ENCODE assay signal across 13 cellular contexts in genomic region chr7:73768661-73769480, GRCh38. TPM values are rescaled to one million over a fixed set of nuclear protein-coding genes. Genes with fewer than 3 reads are reported as not detected.
DNase-seq lines count a peak whose midpoint lies in the region; ATAC-seq, FAIRE-seq and TF ChIP-seq lines count a peak whose summit lies in the region.
"Had no signal": no experiment of that assay in that cellular context is flagged by ENCODE, and none has a peak within 500 bp of the region (broad histone marks: within the 10 kb centered on the region; RNA-seq: fewer than 3 reads in every experiment).

No MANE protein-coding gene starts in this region.

- TF ChIP-seq CTCF in Calu3 (IDR thresholded peaks at IDR 0.05; ENCODE audit: unreplicated experiment) (no peak), HCT116 (IDR thresholded peaks at IDR 0.05 in 2 of 3, conservative IDR thresholded peaks at IDR 0.05 in 1 of 3; ENCODE audit: borderline replicate concordance in 1 of 3, insufficient read depth in 1 of 3, low read depth in 2 of 3, low read length in 2 of 3) (no peak), H1 (IDR thresholded peaks at IDR 0.05; ENCODE audit: control extremely low read depth in 1 of 3, insufficient read depth in 1 of 3, low read depth in 1 of 3, low read length in 3 of 3) (no peak), osteoblast (IDR thresholded peaks at IDR 0.05; ENCODE audit: extremely low read depth, low read depth, low read length) (no peak)

- BruUV-seq in Calu3 (replicated peaks; lab: Mats Ljungman, UMichigan), result no TSS peak
- BruUV-seq in HCT116 (replicated peaks; lab: Mats Ljungman, UMichigan), result no TSS peak

- H3K14ac ChIP-seq in H1 (ENCODE audit: insufficient read length), result no peak overlapping the region

- DNase-seq in Calu3 (peak; percentile 9), HCT116 (ENCODE audit: low read depth, low spot score) (no peak), H1 (ENCODE audit: low read depth in 1 of 2, low spot score in 2 of 2) (no peak), osteoblast (ENCODE audit: insufficient read length, low spot score, missing footprints) (peak; percentile 71), iPS-NIHi7 (ENCODE audit: extremely low spot score) (no peak), GM12892 (ENCODE audit: insufficient read length) (no peak)
- no peak for DNase-seq in activated CD4-positive, alpha-beta T cell treated with anti-CD3 and anti-CD28 coated beads for 1 hour
- DNase-seq: activated CD4-positive, CD25-positive, alpha-beta regulatory T cell; activated T-cell treated with anti-CD3 and anti-CD28 coated beads, Interleukin-2, amount 50 U/mL, for 1 hour; left ventricle myocardium superior; MV-4-11 had no signal

- intact Hi-C loops in Calu3 (cut with micrococcal nuclease; ENCODE audit: unreplicated experiment), result no loop called here
- intact Hi-C loops in HCT116 (cut with micrococcal nuclease), result no loop called here

- H3K23ac ChIP-seq in H1 (ENCODE audit: insufficient read length), result no peak overlapping the region

- H2BK20ac ChIP-seq in H1 (ENCODE audit: low read length), result 0 out of 2 replicates have a peak overlapping the region, but pooled peaks have one; percentile 13

- H3K36me3 ChIP-seq in HCT116 (ENCODE audit: control insufficient read depth in 1 of 2, insufficient read depth in 2 of 2, low read length in 2 of 2) (no peaks in the 10 kb centered on the region), H1 (ENCODE audit: control insufficient read depth in 2 of 4, insufficient read depth in 4 of 4, low read length in 3 of 4) (0 out of 8 replicates have a peak, but pooled peaks cover 0 to 2% (median 0%) of the 10 kb centered on the region in 4 experiments), osteoblast (ENCODE audit: insufficient read depth, low read length) (no peaks in the 10 kb centered on the region)

- H3K79me2 ChIP-seq in HCT116 (ENCODE audit: insufficient read depth, low read length) (no peaks in the 10 kb centered on the region), H1 (ENCODE audit: control insufficient read depth in 1 of 2, insufficient read depth in 2 of 2, low read length in 2 of 2) (no peaks in the 10 kb centered on the region), osteoblast (ENCODE audit: insufficient read depth, low read length) (no peaks in the 10 kb centered on the region)

- H2BK5ac ChIP-seq in H1 (ENCODE audit: low read depth, low read length), result no peak overlapping the region

- peak overlapping the region; percentile 38 for H3K4ac ChIP-seq in H1 (replicated peaks; ENCODE audit: insufficient read length, low read depth, low read length)

- H3K9me3 Mint-ChIP-seq in Calu3 (ENCODE audit: low read depth, unreplicated experiment), result no peaks in the 10 kb centered on the region

- H3K4me1 Mint-ChIP-seq in Calu3 (ENCODE audit: low read depth, unreplicated experiment), result peaks cover 17% of the 10 kb centered on the region

- peak overlapping the region; percentile 88 for H3K4me3 Mint-ChIP-seq in Calu3 (ENCODE audit: low read depth, unreplicated experiment)

- H3K4me2 ChIP-seq in HCT116 (ENCODE audit: low read length) (peak overlapping the region; percentile 95), H1 (ENCODE audit: insufficient read depth in 1 of 2, low read depth in 2 of 2, low read length in 2 of 2) (peak overlapping the region; percentile 58 to 90), osteoblast (ENCODE audit: insufficient read depth, low read length) (peak overlapping the region; percentile 68)

- 0 out of 2 replicates have a peak overlapping the region, but pooled peaks have one; percentile 56 for H2AK5ac ChIP-seq in H1 (ENCODE audit: low read depth, low read length)

- TF ChIP-seq EP300 in H1 (IDR thresholded peaks at IDR 0.05; ENCODE audit: borderline replicate concordance in 1 of 2, low read depth in 2 of 2, low read length in 2 of 2), result no peak

- RAD21 ChIA-PET in HCT116 (lab: Charles Lee; ENCODE audit: low non-redundant PET in 1 of 2, low total read pairs in 2 of 2, uncharacterized antibody in 2 of 2, unreplicated experiment in 2 of 2), result no interaction called here

- H3K23me2 ChIP-seq in H1 (ENCODE audit: low read depth, low read length), result peaks cover 9% of the 10 kb centered on the region; the same call in 1 of the 2 replicates

- H3K79me1 ChIP-seq in H1 (ENCODE audit: low read depth, low read length), result no peaks in the 10 kb centered on the region; the same call in none of the 2 replicates

- POLR2A ChIA-PET in HCT116 (lab: Charles Lee), result no interaction called here
- POLR2A ChIA-PET in H1 (lab: Charles Lee; ENCODE audit: partially characterized antibody), result interaction anchor here (2.4 to 3.7 kb wide), 2 partner anchors 18 to 28 kb away, joined by 7 to 47 read pairs; partner anchors contain the start of gene ABHD11

- no peak for FAIRE-seq in H1 (lab: Jason Lieb, UNC)
- FAIRE-seq in GM12892 (lab: Jason Lieb, UNC), result no peak

- peaks cover 37% of the 10 kb centered on the region for H3K36me3 Mint-ChIP-seq in Calu3 (ENCODE audit: insufficient read depth, unreplicated experiment)
- H3K36me3 Mint-ChIP-seq: stimulated activated memory B cell treated with anti-CD40 and anti-IgM and Interleukin-4, amounts not matched to agents 10 μg/mL and 1 μg/mL and 100 μg/mL, for 72 hours had no signal

- CTCF ChIA-PET in Calu3 (lab: Charles Lee) (interaction anchor here (1.0 to 1.6 kb wide), 5 partner anchors 30 to 74 kb away, joined by 3 to 5 read pairs (median 4); partner anchors contain the start of genes ABHD11 and METTL27), HCT116 (lab: Charles Lee) (no interaction called here), H1 (lab: Charles Lee; ENCODE audit: partially characterized antibody) (interaction anchor here (0.6 to 1.3 kb wide), 5 partner anchors 20 to 257 kb away, joined by 3 to 5 read pairs (median 4); no protein-coding TSS in a partner anchor)

- WGBS in H1 (ENCODE audit: extremely low coverage in 1 of 2, insufficient coverage in 1 of 2, insufficient read length in 1 of 2, insufficient replicate concordance in 2 of 2, low coverage in 1 of 2, low lambda C conversion rate in 2 of 2, missing lambda C conversion rate in 1 of 2), 2 experiments, result 88% methylated on average over 47 of the region's 51 CpGs; no CpG with 5 or more reads in 1 of the 2 experiments

- no peak overlapping the region for H2BK120ac ChIP-seq in H1 (replicated peaks; ENCODE audit: low read depth, low read length)

- H2AFZ ChIP-seq in HCT116 (ENCODE audit: low read depth, low read length, poor library complexity, severe bottlenecking) (no peak overlapping the region), H1 (ENCODE audit: low read length) (no peak overlapping the region), osteoblast (ENCODE audit: low read length) (peak overlapping the region; percentile 22)

- H2BK12ac ChIP-seq in H1 (ENCODE audit: low read depth, low read length), result 0 out of 2 replicates have a peak overlapping the region, but pooled peaks have one; percentile 86

- H3K56ac ChIP-seq in H1 (replicated peaks; ENCODE audit: insufficient read length, low read depth, low read length), result no peak overlapping the region

- H4K91ac ChIP-seq in H1 (replicated peaks; ENCODE audit: insufficient read length, low read length), result peak overlapping the region; percentile 96

- H3K27ac Mint-ChIP-seq in Calu3 (ENCODE audit: unreplicated experiment), result peak overlapping the region; percentile 83
- H3K27ac Mint-ChIP-seq: stimulated activated memory B cell treated with anti-CD40 and anti-IgM and Interleukin-4, amounts not matched to agents 10 μg/mL and 1 μg/mL and 100 μg/mL, for 72 hours had no signal

- no peaks in the 10 kb centered on the region for H4K20me1 ChIP-seq in HCT116 (ENCODE audit: insufficient read depth)
- peaks cover 0 to 3% of the 10 kb centered on the region in 2 experiments for H4K20me1 ChIP-seq in H1 (replicated peaks in 1 of 2; ENCODE audit: control insufficient read depth in 1 of 2, insufficient read depth in 2 of 2, low read length in 2 of 2)
- H4K20me1 ChIP-seq in osteoblast (ENCODE audit: insufficient read depth, low read length), result no peaks in the 10 kb centered on the region

- TF ChIP-seq POLR2A in HCT116 (IDR thresholded peaks at IDR 0.05; ENCODE audit: borderline replicate concordance, extremely low read depth, insufficient read depth, insufficient read length) (no peak), H1 (IDR thresholded peaks at IDR 0.05; ENCODE audit: control extremely low read depth in 1 of 2, low read depth in 2 of 2, low read length in 2 of 2) (no peak), GM12892 (IDR thresholded peaks at IDR 0.05; ENCODE audit: low read depth, low read length) (no peak)

- TF ChIP-seq RAD21 in HCT116 (IDR thresholded peaks at IDR 0.05; ENCODE audit: low read depth), result no peak
- TF ChIP-seq RAD21 in H1 (IDR thresholded peaks at IDR 0.05 in 1 of 2, conservative IDR thresholded peaks at IDR 0.05 in 1 of 2; ENCODE audit: low read depth in 2 of 2, low read length in 2 of 2), result no peak

- ATAC-seq in HCT116, result no peak
- ATAC-seq: left ventricle myocardium superior; stimulated activated memory B cell treated with anti-CD40 and anti-IgM and Interleukin-4, amounts not matched to agents 10 μg/mL and 1 μg/mL and 100 μg/mL, for 72 hours had no signal

- no peak overlapping the region; the same call in 1 of the 2 replicates for H3K18ac ChIP-seq in H1 (ENCODE audit: extremely low read depth, low read length)

- H3K9ac ChIP-seq in HCT116 (ENCODE audit: low read length), result no peak overlapping the region
- H3K9ac ChIP-seq in H1 (replicated peaks in 1 of 4; ENCODE audit: extremely low read depth in 1 of 4, low read depth in 3 of 4, low read length in 3 of 4), result no peak overlapping the region

- H3K27ac ChIP-seq in HCT116 (ENCODE audit: low read depth, low read length) (peak overlapping the region; percentile 78; the same call in 1 of the 2 replicates), H1 (ENCODE audit: low read depth, low read length) (no peak overlapping the region), osteoblast (ENCODE audit: low read depth, low read length) (no peak overlapping the region)

- H3K27me3 Mint-ChIP-seq in Calu3 (ENCODE audit: unreplicated experiment), result no peaks in the 10 kb centered on the region

- H3K9me2 ChIP-seq in HCT116 (ENCODE audit: insufficient read depth), result no peaks in the 10 kb centered on the region

- H3K9me3 ChIP-seq in HCT116 (ENCODE audit: control insufficient read depth in 1 of 2, insufficient read depth in 1 of 2, low read depth in 1 of 2, low read length in 2 of 2) (no peaks in the 10 kb centered on the region), H1 (ENCODE audit: insufficient read depth in 2 of 2, low read depth in 1 of 2, low read length in 1 of 2) (no peaks in the 10 kb centered on the region), osteoblast (ENCODE audit: low read depth, low read length) (no peaks in the 10 kb centered on the region)

- H2BK15ac ChIP-seq in H1 (ENCODE audit: low read length), result 0 out of 2 replicates have a peak overlapping the region, but pooled peaks have one; percentile 81

- peak overlapping the region; percentile 22 for H4K5ac ChIP-seq in H1 (ENCODE audit: insufficient read length, low read depth, low read length)

- H3K4me3 ChIP-seq in HCT116 (replicated peaks in 1 of 2; ENCODE audit: low read depth in 1 of 2, low read length in 2 of 2) (0 out of 4 replicates have a peak overlapping the region, but pooled peaks of 1 of the 2 experiments have one; percentile 66), H1 (ENCODE audit: extremely low read depth in 1 of 4, insufficient read depth in 2 of 4, low read depth in 3 of 4, low read length in 4 of 4) (peak overlapping the region in 1 of 4 experiments; percentile 65; a peak in 2 of 8 replicates), osteoblast (ENCODE audit: insufficient read depth, low read length) (peak overlapping the region; percentile 60)

- peaks cover 10 to 24% of the 10 kb centered on the region in 2 experiments; a peak in 3 of 4 replicates for H3K4me1 ChIP-seq in HCT116 (ENCODE audit: control insufficient read depth in 1 of 2, insufficient read depth in 2 of 2, low read length in 2 of 2)
- peaks cover 0 to 13% (median 9%) of the 10 kb centered on the region in 4 experiments; a peak in 6 of 7 replicates for H3K4me1 ChIP-seq in H1 (replicated peaks in 1 of 4; ENCODE audit: control insufficient read depth in 3 of 4, insufficient read depth in 4 of 4, low read length in 3 of 4)
- H3K4me1 ChIP-seq in osteoblast (ENCODE audit: insufficient read depth, low read length), result no peaks in the 10 kb centered on the region

- no peaks in the 10 kb centered on the region for H3K27me3 ChIP-seq in HCT116 (ENCODE audit: insufficient read depth, low read length)
- peaks cover 0 to 2% (median 0%) of the 10 kb centered on the region in 4 experiments; a peak in 2 of 7 replicates for H3K27me3 ChIP-seq in H1 (replicated peaks in 1 of 4; ENCODE audit: control insufficient read depth in 3 of 4, extremely low read depth in 1 of 4, insufficient read depth in 3 of 4, low read length in 3 of 4)
- H3K27me3 ChIP-seq in osteoblast (ENCODE audit: insufficient read depth, low read length), result peaks cover 36% of the 10 kb centered on the region

- peak overlapping the region; percentile 94 for H4K8ac ChIP-seq in H1 (ENCODE audit: extremely low read depth, insufficient read depth, low read length)

RNA-seq across cellular contexts. Expression of gene CLDN3, which starts 1.2 kb away (rescaled TPM):
- total RNA-seq in Calu3 (2022), result 122 and 135 TPM in 2 replicates
- total RNA-seq in HCT116 (2021; ENCODE audit: unreplicated experiment), result 19.2 TPM
- polyA plus RNA-seq in HCT116 (2012), result 41.6 and 56.2 TPM in 2 replicates
- total RNA-seq in H1 (2021; fragmentation: NEBNext Ultra II Directional; extraction: Animal tissue kit (Norgen Biotek cat#: 25700)), result 19.1 and 20.8 TPM in 2 replicates
- 65.2 and 91.2 TPM in 2 replicates for polyA plus RNA-seq in H1 (2011; rRNA removed)
- 58.8 TPM for polyA plus RNA-seq in H1 (2011; cell fraction: cytosol; rRNA removed)
- 34.8 TPM for polyA plus RNA-seq in H1 (2011; cell fraction: nucleus; rRNA removed)
- 9.8 to 35.8 TPM (median 30.8 TPM) in 4 replicates for polyA plus RNA-seq in H1 (2012, experiment 1 of 2)
- polyA plus RNA-seq in H1 (2012, experiment 2 of 2), result 21.8 TPM
- polyA plus RNA-seq in H1 (2013, experiment 1 of 2), result 21.4 TPM
- 23.6 TPM for polyA plus RNA-seq in H1 (2013, experiment 2 of 2)
- polyA minus RNA-seq in H1 (2011; rRNA and poly(A)+ RNA removed), result 9.0 and 10.2 TPM in 2 replicates
- polyA minus RNA-seq in H1 (2011; cell fraction: cytosol; rRNA and poly(A)+ RNA removed), result 22.8 TPM
- polyA minus RNA-seq in H1 (2011; cell fraction: nucleus; rRNA and poly(A)+ RNA removed), result 20.8 TPM
- total RNA-seq in osteoblast, result not detected in 2 replicates
- polyA plus RNA-seq in GM12892 (2012; ENCODE audit: missing spikeins), result not detected
- total RNA-seq: fibroblast of villous mesenchyme, left ventricle myocardium superior had no signal

RNA-seq across cellular contexts. Expression of gene ABHD11, which starts 30.3 kb away (rescaled TPM):
- total RNA-seq in Calu3 (2022) (67.7 and 85.2 TPM in 2 replicates), HCT116 (2021; ENCODE audit: unreplicated experiment) (69.8 TPM), osteoblast (6.5 and 8.7 TPM in 2 replicates)
- 56.8 and 61.1 TPM in 2 replicates for polyA plus RNA-seq in HCT116 (2012)
- total RNA-seq in H1 (2021; fragmentation: NEBNext Ultra II Directional; extraction: Animal tissue kit (Norgen Biotek cat#: 25700)), result 19.8 and 19.9 TPM in 2 replicates
- polyA plus RNA-seq in H1 (2011; rRNA removed), result 42.2 and 50.5 TPM in 2 replicates
- 36.5 TPM for polyA plus RNA-seq in H1 (2011; cell fraction: cytosol; rRNA removed)
- polyA plus RNA-seq in H1 (2011; cell fraction: nucleus; rRNA removed), result 37.8 TPM
- polyA plus RNA-seq in H1 (2012, experiment 1 of 2), result 14.5 to 27.1 TPM (median 22.3 TPM) in 4 replicates
- 19.7 TPM for polyA plus RNA-seq in H1 (2012, experiment 2 of 2)
- polyA plus RNA-seq in H1 (2013, experiment 1 of 2), result 9.7 TPM
- 8.4 TPM for polyA plus RNA-seq in H1 (2013, experiment 2 of 2)
- 11.2 and 21.4 TPM in 2 replicates for polyA minus RNA-seq in H1 (2011; rRNA and poly(A)+ RNA removed)
- 14.8 TPM for polyA minus RNA-seq in H1 (2011; cell fraction: cytosol; rRNA and poly(A)+ RNA removed)
- 45.5 TPM for polyA minus RNA-seq in H1 (2011; cell fraction: nucleus; rRNA and poly(A)+ RNA removed)
- 8.5 TPM for polyA plus RNA-seq in GM12892 (2012; ENCODE audit: missing spikeins)

RNA-seq across cellular contexts. Expression of gene STX1A, which starts 49.4 kb away (rescaled TPM):
- total RNA-seq in Calu3 (2022) (26.1 and 26.2 TPM in 2 replicates), HCT116 (2021; ENCODE audit: unreplicated experiment) (39.4 TPM), osteoblast (15.9 and 17.4 TPM in 2 replicates)
- 41.2 and 46.8 TPM in 2 replicates for polyA plus RNA-seq in HCT116 (2012)
- total RNA-seq in H1 (2021; fragmentation: NEBNext Ultra II Directional; extraction: Animal tissue kit (Norgen Biotek cat#: 25700)), result 9.9 and 13.5 TPM in 2 replicates
- polyA plus RNA-seq in H1 (2011; rRNA removed), result 17.5 and 25.9 TPM in 2 replicates
- polyA plus RNA-seq in H1 (2011; cell fraction: cytosol; rRNA removed), result 17.2 TPM
- polyA plus RNA-seq in H1 (2011; cell fraction: nucleus; rRNA removed), result 116 TPM
- 14.9 to 20.1 TPM (median 18.4 TPM) in 4 replicates for polyA plus RNA-seq in H1 (2012, experiment 1 of 2)
- polyA plus RNA-seq in H1 (2012, experiment 2 of 2), result 9.2 TPM
- 11.4 TPM for polyA plus RNA-seq in H1 (2013, experiment 1 of 2)
- polyA plus RNA-seq in H1 (2013, experiment 2 of 2), result 12.0 TPM
- polyA minus RNA-seq in H1 (2011; rRNA and poly(A)+ RNA removed), result 8.2 and 9.8 TPM in 2 replicates
- 10.2 TPM for polyA minus RNA-seq in H1 (2011; cell fraction: cytosol; rRNA and poly(A)+ RNA removed)
- 14.3 TPM for polyA minus RNA-seq in H1 (2011; cell fraction: nucleus; rRNA and poly(A)+ RNA removed)
- 2.4 TPM for polyA plus RNA-seq in GM12892 (2012; ENCODE audit: missing spikeins)

Comparison
In these comparisons a context has a peak if more than half of its experiments do, and no peak if none do; other contexts are left out.
1. DNase-seq: peak in Calu3 (single experiment) and osteoblast (single experiment); none in HCT116 (single experiment), H1 (0 of 2), iPS-NIHi7 (single experiment), GM12892 (single experiment) and activated CD4-positive, alpha-beta T cell treated with anti-CD3 and anti-CD28 coated beads for 1 hour (single experiment).
2. RNA of gene CLDN3, which starts 1.2 kb away (total RNA-seq): 122 to 135 TPM in Calu3, 19.2 TPM in HCT116 (single experiment) and 19.1 to 20.8 TPM in H1; not detected in osteoblast; every median in the first group is over 10 times any median in the second.
3. Peak in every context shown above with its lines, with median percentiles within 50 percentile points of each other: H3K4me2 ChIP-seq.